ENCODE assay signal across 8 cellular contexts in genomic region chr6:136822051-136822378, GRCh38. TPM values are rescaled to one million over a fixed set of nuclear protein-coding genes. Genes with fewer than 3 reads are reported as not detected.
DNase-seq lines count a peak whose midpoint lies in the region; ATAC-seq lines count a peak whose summit lies in the region.

No MANE protein-coding gene starts in this region.

- no peaks in the 10 kb centered on the region for H3K27me3 Mint-ChIP-seq in IgD-negative memory B cell
- H3K27me3 Mint-ChIP-seq in activated naive CD8-positive, alpha-beta T cell treated with anti-CD3 and anti-CD28 coated beads, Interleukin-2, amount 10 ng/mL, durations not matched to agents 7 days and 5 days, result peaks cover 5% of the 10 kb centered on the region

- H3K36me3 Mint-ChIP-seq in IgD-negative memory B cell, result peaks cover 6% of the 10 kb centered on the region
- H3K36me3 Mint-ChIP-seq in activated naive CD8-positive, alpha-beta T cell treated with anti-CD3 and anti-CD28 coated beads, Interleukin-2, amount 10 ng/mL, durations not matched to agents 7 days and 5 days, result peaks cover 14% of the 10 kb centered on the region

- H3K9me3 Mint-ChIP-seq in IgD-negative memory B cell, result no peaks in the 10 kb centered on the region
- H3K9me3 Mint-ChIP-seq in activated naive CD8-positive, alpha-beta T cell treated with anti-CD3 and anti-CD28 coated beads, Interleukin-2, amount 10 ng/mL, durations not matched to agents 7 days and 5 days, result no peaks in the 10 kb centered on the region

- peak overlapping the region; percentile 67 for H3K4me3 ChIP-seq in iPS-11a (ENCODE audit: low read depth, low read length)

- H3K4me3 Mint-ChIP-seq in IgD-negative memory B cell, result peak overlapping the region; percentile 92 to 98 (median 95)
- H3K4me3 Mint-ChIP-seq in activated naive CD8-positive, alpha-beta T cell treated with anti-CD3 and anti-CD28 coated beads, Interleukin-2, amount 10 ng/mL, durations not matched to agents 7 days and 5 days, result peak overlapping the region; percentile 89

- DNase-seq in AG08396 (ENCODE audit: low spot score) (peak; percentile 37), NCI-H2029 (lab: John Stamatoyannopoulos, UW) (no peak), cerebellar cortex (ENCODE audit: low spot score) (no peak)
- peak; percentile 39 for DNase-seq in activated naive CD8-positive, alpha-beta T cell treated with anti-CD3 and anti-CD28 coated beads, Interleukin-2, amount 10 ng/mL, durations not matched to agents 7 days and 5 days
- peak; percentile 12 for DNase-seq in stimulated activated CD4-positive, alpha-beta T cell treated with anti-CD3 and anti-CD28 coated beads, Interleukin-12 subunit alpha, Interleukin-12 subunit beta, amount 100 ng/mL, for 4 hours

- H3K4me1 Mint-ChIP-seq in IgD-negative memory B cell, result peaks cover 10 to 19% (median 15%) of the 10 kb centered on the region in 3 donors
- peaks cover 9% of the 10 kb centered on the region for H3K4me1 Mint-ChIP-seq in activated naive CD8-positive, alpha-beta T cell treated with anti-CD3 and anti-CD28 coated beads, Interleukin-2, amount 10 ng/mL, durations not matched to agents 7 days and 5 days

- ATAC-seq in GM19328 (IDR thresholded peaks at IDR 0.05; ENCODE audit: unreplicated experiment), result peak; percentile 4
- no peak for ATAC-seq in activated naive CD8-positive, alpha-beta T cell treated with anti-CD3 and anti-CD28 coated beads, Interleukin-2, amount 10 ng/mL, durations not matched to agents 7 days and 5 days (ENCODE audit: low read depth)

- peak overlapping the region; percentile 83 to 98 (median 96) for H3K27ac Mint-ChIP-seq in IgD-negative memory B cell
- peak overlapping the region; percentile 92 for H3K27ac Mint-ChIP-seq in activated naive CD8-positive, alpha-beta T cell treated with anti-CD3 and anti-CD28 coated beads, Interleukin-2, amount 10 ng/mL, durations not matched to agents 7 days and 5 days

- POLR2A ChIA-PET in activated naive CD8-positive, alpha-beta T cell treated with anti-CD3 and anti-CD28 coated beads, Interleukin-2, amount 10 ng/mL, durations not matched to agents 7 days and 5 days (lab: Charles Lee), result interaction anchor here (0.6 to 2.3 kb wide), 4 partner anchors 30 to 532 kb away, joined by 3 to 12 read pairs (median 5); partner anchors contain the start of genes BCLAF1 and MAP3K5

RNA-seq across cellular contexts. Expression of gene PEX7, which starts 0.4 kb away (rescaled TPM):
- 5.6 TPM for polyA plus RNA-seq in IgD-negative memory B cell
- total RNA-seq in activated naive CD8-positive, alpha-beta T cell treated with anti-CD3 and anti-CD28 coated beads, Interleukin-2, amount 10 ng/mL, durations not matched to agents 7 days and 5 days, result 1 to 10 TPM; 3.0 to 3.7 TPM

RNA-seq across cellular contexts. Expression of gene MAP3K5, which starts 29.7 kb away (rescaled TPM):
- polyA plus RNA-seq in IgD-negative memory B cell, result 6.0 TPM
- total RNA-seq in activated naive CD8-positive, alpha-beta T cell treated with anti-CD3 and anti-CD28 coated beads, Interleukin-2, amount 10 ng/mL, durations not matched to agents 7 days and 5 days, result 10 to 100 TPM; 18.3 to 19.8 TPM

Comparison
In these comparisons a context has a peak if more than half of its experiments do, and no peak if none do; other contexts are left out.
1. DNase-seq: peak in AG08396 (single experiment), activated naive CD8-positive, alpha-beta T cell treated with anti-CD3 and anti-CD28 coated beads, Interleukin-2, amount 10 ng/mL, durations not matched to agents 7 days and 5 days (single experiment) and stimulated activated CD4-positive, alpha-beta T cell treated with anti-CD3 and anti-CD28 coated beads, Interleukin-12 subunit alpha, Interleukin-12 subunit beta, amount 100 ng/mL, for 4 hours (single experiment); none in NCI-H2029 (single experiment) and cerebellar cortex (single experiment).